ENCODE assay signal across 8 cellular contexts in genomic region chr7:66505531-66506451, GRCh38.
A peak's percentile ranks its signal among the peaks of the same experiment; 100 is the strongest.
DNase-seq lines count a peak whose midpoint lies in the region; ATAC-seq and TF ChIP-seq lines count a peak whose summit lies in the region.

No MANE protein-coding gene starts in this region.

- no peaks in the 10 kb centered on the region for H3K36me3 Mint-ChIP-seq in activated naive CD8-positive, alpha-beta T cell treated with anti-CD3 and anti-CD28 coated beads, Interleukin-2, amount 50 U/mL, for 24 hours (ENCODE audit: low read depth)

- peak overlapping the region; percentile 35 for H3K4me3 Mint-ChIP-seq in activated naive CD8-positive, alpha-beta T cell treated with anti-CD3 and anti-CD28 coated beads, Interleukin-2, amount 50 U/mL, for 24 hours

- H3K4me3 ChIP-seq in H7 (ENCODE audit: insufficient read depth, low read depth, low read length) = no peak overlapping the region

- no peaks in the 10 kb centered on the region for H3K36me3 ChIP-seq in H7 (replicated peaks; ENCODE audit: control insufficient read depth, insufficient read depth, low read length)

- no peak overlapping the region for H3K27ac Mint-ChIP-seq in activated naive CD8-positive, alpha-beta T cell treated with anti-CD3 and anti-CD28 coated beads, Interleukin-2, amount 50 U/mL, for 24 hours

- H3K27me3 Mint-ChIP-seq in activated naive CD8-positive, alpha-beta T cell treated with anti-CD3 and anti-CD28 coated beads, Interleukin-2, amount 50 U/mL, for 24 hours = peaks cover 20% of the 10 kb centered on the region

- peaks cover 11% of the 10 kb centered on the region for H3K4me1 Mint-ChIP-seq in activated naive CD8-positive, alpha-beta T cell treated with anti-CD3 and anti-CD28 coated beads, Interleukin-2, amount 50 U/mL, for 24 hours

- H3K27ac ChIP-seq in 22Rv1 = no peak overlapping the region

- DNase-seq in NCI-H1092 treated with DMSO at 0.1 percent for 48 hours (lab: John Stamatoyannopoulos, UW) = peak; percentile 43
- DNase-seq in activated naive CD8-positive, alpha-beta T cell treated with anti-CD3 and anti-CD28 coated beads, Interleukin-2, amount 50 U/mL, for 24 hours = peak; percentile 33
- no peak for DNase-seq in left lobe of liver (ENCODE audit: low spot score)
- no peak for DNase-seq in NCI-H1694 (lab: John Stamatoyannopoulos, UW)
- no peak for DNase-seq in H7

- ATAC-seq in activated naive CD8-positive, alpha-beta T cell treated with anti-CD3 and anti-CD28 coated beads, Interleukin-2, amount 50 U/mL, for 24 hours = peak; percentile 17
- ATAC-seq in left lobe of liver (peak; percentile 32), GM21515 (IDR thresholded peaks at IDR 0.05; ENCODE audit: unreplicated experiment) (no peak), GM19467 (IDR thresholded peaks at IDR 0.05; ENCODE audit: unreplicated experiment) (no peak)

- H3K9me3 Mint-ChIP-seq in activated naive CD8-positive, alpha-beta T cell treated with anti-CD3 and anti-CD28 coated beads, Interleukin-2, amount 50 U/mL, for 24 hours = no peaks in the 10 kb centered on the region

- H3K27me3 ChIP-seq in H7 (ENCODE audit: control insufficient read depth, insufficient read depth, low read length) = no peaks in the 10 kb centered on the region

- peak; percentile 27; the same call in 1 of the 2 replicates for TF ChIP-seq CTCF in 22Rv1 (IDR thresholded peaks at IDR 0.05)

Comparison
In these comparisons a context has a peak if more than half of its experiments do, and no peak if none do; other contexts are left out.
1. DNase-seq: peak in NCI-H1092 treated with DMSO at 0.1 percent for 48 hours (single experiment) and activated naive CD8-positive, alpha-beta T cell treated with anti-CD3 and anti-CD28 coated beads, Interleukin-2, amount 50 U/mL, for 24 hours (single experiment); none in left lobe of liver (single experiment), NCI-H1694 (single experiment) and H7 (single experiment).
2. ATAC-seq: peak in activated naive CD8-positive, alpha-beta T cell treated with anti-CD3 and anti-CD28 coated beads, Interleukin-2, amount 50 U/mL, for 24 hours (single experiment) and left lobe of liver (single experiment); none in GM21515 (single experiment) and GM19467 (single experiment).